ENCODE assay signal across 8 cellular contexts in the genomic region with DNA sequence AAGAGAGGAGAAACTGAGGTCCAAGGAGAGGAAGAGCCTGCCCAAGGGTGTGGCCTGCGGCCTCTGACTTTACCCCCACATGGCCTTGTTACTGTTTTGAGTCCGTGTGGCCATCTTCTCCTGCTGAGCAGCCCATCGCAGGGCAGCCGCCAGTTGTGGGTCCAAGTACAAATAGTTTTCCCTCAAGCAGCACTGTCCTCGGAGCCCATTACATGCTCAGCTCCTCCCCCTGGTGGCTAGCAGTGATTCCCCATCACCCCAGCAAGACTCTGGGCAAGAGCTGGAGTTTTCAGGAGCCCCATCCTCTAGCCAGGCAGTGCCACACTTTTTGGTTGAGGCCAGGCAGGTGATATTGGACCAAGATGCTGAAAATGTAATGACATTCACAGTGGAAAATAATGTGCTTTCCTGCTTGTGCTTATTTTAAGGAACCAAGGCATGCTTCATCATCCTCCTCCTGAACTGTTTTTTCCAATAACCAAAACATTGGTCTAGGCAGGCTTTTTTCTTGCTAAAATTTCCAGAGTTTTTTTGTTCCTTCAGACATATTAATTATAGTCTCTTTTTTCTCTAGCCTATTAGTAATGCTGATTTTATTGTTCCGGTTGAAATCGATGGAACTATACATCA. TPM values are rescaled to one million over a fixed set of nuclear protein-coding genes. Genes with fewer than 3 reads are reported as not detected.
DNase-seq lines count a peak whose midpoint lies in the region; ATAC-seq and TF ChIP-seq lines count a peak whose summit lies in the region.

No MANE protein-coding gene starts in this region.

- CTCF ChIA-PET in Panc1 (lab: Charles Lee), result interaction anchor here (0.7 to 3.1 kb wide), 2 partner anchors 78 to 112 kb away, joined by 3 to 13 read pairs; no protein-coding TSS in a partner anchor

- no peaks in the 10 kb centered on the region for H3K9me3 Mint-ChIP-seq in activated T-helper 17 cell treated with anti-CD3 and anti-CD28 coated beads, Interleukin-2, amount 50 U/mL, for 72 hours

- no peak overlapping the region for H3K4me3 Mint-ChIP-seq in activated T-helper 17 cell treated with anti-CD3 and anti-CD28 coated beads, Interleukin-2, amount 50 U/mL, for 72 hours

- in situ Hi-C loops in Panc1 (cut with HindIII; ENCODE audit: low pct_unique_long_range_greater_than_20kb, low sequenced_read_pairs), result no loop called here

- H3K36me3 ChIP-seq in Panc1 (ENCODE audit: control insufficient read depth, insufficient read depth, low read length) (no peaks in the 10 kb centered on the region), gastroesophageal sphincter (peaks cover 0 to 58% of the 10 kb centered on the region in 2 donors), parathyroid adenoma (ENCODE audit: control insufficient read depth, insufficient read depth, low read length) (no peaks in the 10 kb centered on the region), aorta (ENCODE audit: control insufficient read depth in 1 of 2, insufficient read depth in 2 of 2, low read length in 1 of 2) (peaks cover 0 to 2% of the 10 kb centered on the region in 2 donors)

- H3K4me2 ChIP-seq in parathyroid adenoma (ENCODE audit: low read length), result no peak overlapping the region

- no peak overlapping the region for H2AFZ ChIP-seq in parathyroid adenoma

- WGBS in gastroesophageal sphincter (ENCODE audit: low coverage in 1 of 2), 2 donors, result 40 to 89% methylated on average over 2 to 6 of the region's 7 CpGs
- 39 to 44% methylated on average over 7 of the region's 7 CpGs for WGBS in aorta, 2 donors

- POLR2A ChIA-PET in Panc1 (lab: Charles Lee), result no interaction called here

- no peak overlapping the region for H3K27ac ChIP-seq in Panc1 (ENCODE audit: low read length)
- H3K27ac ChIP-seq in gastroesophageal sphincter, result no peak overlapping the region
- no peak overlapping the region for H3K27ac ChIP-seq in parathyroid adenoma
- no peak overlapping the region for H3K27ac ChIP-seq in aorta (ENCODE audit: low read depth in 1 of 2, low read length in 2 of 2)

- H3K27ac Mint-ChIP-seq in activated T-helper 17 cell treated with anti-CD3 and anti-CD28 coated beads, Interleukin-2, amount 50 U/mL, for 72 hours, result no peak overlapping the region

- intact Hi-C loops in Panc1 (cut with micrococcal nuclease; ENCODE audit: unreplicated experiment), result loop anchor here (1.0 kb wide), 1 partner anchor 112 kb away; no protein-coding TSS in a partner anchor
- intact Hi-C loops in aorta (cut with DNase I), result loop anchor here (1.0 kb wide), 1 partner anchor 111 kb away; no protein-coding TSS in a partner anchor

- H3K4me3 ChIP-seq in Panc1 (ENCODE audit: low read depth in 2 of 2, low read length in 2 of 2) (no peak overlapping the region), gastroesophageal sphincter (no peak overlapping the region), parathyroid adenoma (ENCODE audit: low read depth, low read length) (no peak overlapping the region), aorta (ENCODE audit: low read length in 2 of 2) (no peak overlapping the region)

- H3K27me3 ChIP-seq in Panc1 (ENCODE audit: control insufficient read depth, insufficient read depth, low read length), result no peaks in the 10 kb centered on the region
- no peaks in the 10 kb centered on the region for H3K27me3 ChIP-seq in gastroesophageal sphincter
- H3K27me3 ChIP-seq in parathyroid adenoma (ENCODE audit: control insufficient read depth, insufficient read depth, low read length), result no peaks in the 10 kb centered on the region
- H3K27me3 ChIP-seq in aorta (ENCODE audit: control insufficient read depth in 1 of 2, insufficient read depth in 2 of 2, low read length in 1 of 2), result no peaks in the 10 kb centered on the region

- ATAC-seq in HG02938 (IDR thresholded peaks at IDR 0.05; ENCODE audit: unreplicated experiment) (peak; percentile 72), Panc1 (peak; percentile 96), gastroesophageal sphincter (peak; percentile 67), aorta (ENCODE audit: low FRiP score) (peak; percentile 77)
- peak; percentile 70 for ATAC-seq in activated T-helper 17 cell treated with anti-CD3 and anti-CD28 coated beads, Interleukin-2, amount 50 U/mL, for 72 hours (replicated peaks)

- H3K9ac ChIP-seq in parathyroid adenoma, result no peak overlapping the region

- no peaks in the 10 kb centered on the region for H3K4me1 Mint-ChIP-seq in activated T-helper 17 cell treated with anti-CD3 and anti-CD28 coated beads, Interleukin-2, amount 50 U/mL, for 72 hours

- no peak for TF ChIP-seq EP300 in gastroesophageal sphincter (IDR thresholded peaks at IDR 0.05)

- H3K9me3 ChIP-seq in Panc1 (ENCODE audit: control insufficient read depth, insufficient read depth, low read depth, low read length), result no peaks in the 10 kb centered on the region
- no peaks in the 10 kb centered on the region for H3K9me3 ChIP-seq in gastroesophageal sphincter
- no peaks in the 10 kb centered on the region for H3K9me3 ChIP-seq in parathyroid adenoma (ENCODE audit: control insufficient read depth, low read length)
- no peaks in the 10 kb centered on the region for H3K9me3 ChIP-seq in aorta (ENCODE audit: control insufficient read depth, low read length)

- no TSS peak for BruUV-seq in Panc1 (replicated peaks; lab: Mats Ljungman, UMichigan)

- H3K79me2 ChIP-seq in parathyroid adenoma, result peaks cover 3% of the 10 kb centered on the region

- TF ChIP-seq POLR2A in gastroesophageal sphincter (IDR thresholded peaks at IDR 0.05), result no peak

- DNase-seq in NK-92 treated with Interleukin-12 subunit alpha and Interleukin-12 subunit beta, amount 100 ng/mL, for 24 hours (lab: John Stamatoyannopoulos, UW), result peak; percentile 24
- DNase-seq in NK-92 (lab: John Stamatoyannopoulos, UW; ENCODE audit: unreplicated experiment) (no peak), Panc1 (ENCODE audit: low read depth, low spot score) (peak; percentile 33), aorta (peak; percentile 81 to 85)

- TF ChIP-seq CTCF in Panc1 (IDR thresholded peaks at IDR 0.05) (peak; percentile 80), gastroesophageal sphincter (IDR thresholded peaks at IDR 0.05) (peak; percentile 65 to 89 (median 80)), parathyroid adenoma (IDR thresholded peaks at IDR 0.05) (peak; percentile 86)

- H3K4me1 ChIP-seq in Panc1 (ENCODE audit: control insufficient read depth, insufficient read depth, low read length), result no peaks in the 10 kb centered on the region
- peaks cover 0 to 33% (median 8%) of the 10 kb centered on the region in 3 donors for H3K4me1 ChIP-seq in gastroesophageal sphincter
- H3K4me1 ChIP-seq in parathyroid adenoma, result no peaks in the 10 kb centered on the region
- no peaks in the 10 kb centered on the region for H3K4me1 ChIP-seq in aorta (ENCODE audit: control insufficient read depth in 1 of 2, insufficient read depth in 2 of 2, low read length in 2 of 2)

- H3K36me3 Mint-ChIP-seq in activated T-helper 17 cell treated with anti-CD3 and anti-CD28 coated beads, Interleukin-2, amount 50 U/mL, for 72 hours (ENCODE audit: low read depth), result no peaks in the 10 kb centered on the region

- H3K27me3 Mint-ChIP-seq in activated T-helper 17 cell treated with anti-CD3 and anti-CD28 coated beads, Interleukin-2, amount 50 U/mL, for 72 hours, result no peaks in the 10 kb centered on the region

RNA-seq across cellular contexts. Expression of a gene that starts 23.2 kb away (rescaled TPM):
- 5.7 TPM for total RNA-seq in Panc1 (2021; ENCODE audit: unreplicated experiment)
- polyA plus RNA-seq in Panc1 (2012; ENCODE audit: insufficient read length), result 6.9 TPM
- 10 to 100 TPM; 12.7 to 13.4 TPM for total RNA-seq in activated T-helper 17 cell treated with anti-CD3 and anti-CD28 coated beads, Interleukin-2, amount 50 U/mL, for 72 hours
- 1 to 10 TPM; 3.5 to 7.5 (median 5.2) TPM for total RNA-seq in gastroesophageal sphincter
- total RNA-seq in aorta, result 10 to 100 TPM in 1 of 2 donors, 1 to 10 TPM in 1; 3.9 to 10.9 TPM
- 10 to 100 TPM; 15.4 to 37.1 TPM for polyA plus RNA-seq in aorta
